9 cellular contexts compared by ENCODE assay signal in the genomic region with DNA sequence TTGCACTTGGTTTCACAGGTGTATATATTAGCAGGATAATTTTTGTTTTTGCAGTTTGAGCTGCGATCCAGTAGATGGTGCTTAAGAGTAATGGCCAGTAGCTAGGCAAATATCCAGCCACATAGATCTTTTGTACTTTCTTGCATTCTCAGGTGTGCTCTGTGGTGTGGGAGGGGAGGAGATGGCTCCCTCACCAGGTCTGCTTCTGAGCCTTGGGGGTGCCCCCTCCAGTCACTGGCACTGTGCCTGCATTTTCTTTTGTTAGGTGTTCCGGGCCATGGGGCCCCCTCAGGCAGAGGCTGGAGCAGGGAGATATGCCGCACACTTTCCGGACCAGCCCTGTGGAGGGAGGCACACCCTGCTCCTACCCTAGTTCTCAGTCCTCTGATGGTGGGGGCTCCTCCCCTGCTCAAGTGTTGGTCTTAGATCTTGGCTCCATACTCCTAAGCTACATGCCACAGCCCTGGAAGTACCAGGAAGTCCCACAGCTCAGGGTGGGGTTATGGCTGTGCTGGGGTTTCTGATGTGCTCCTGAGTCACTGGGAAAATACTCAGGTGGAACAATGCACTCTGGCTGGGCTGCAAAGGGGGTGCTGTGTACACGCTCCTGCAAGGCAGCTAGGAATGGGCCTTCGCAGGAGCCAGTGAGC.
DNase-seq lines count a peak whose midpoint lies in the region; ATAC-seq, FAIRE-seq and TF ChIP-seq lines count a peak whose summit lies in the region.
"Had no signal": no experiment of that assay in that cellular context is flagged by ENCODE, and none has a peak within 500 bp of the region (broad histone marks: within the 10 kb centered on the region; RNA-seq: fewer than 3 reads in every experiment).

No MANE protein-coding gene starts in this region.

- H3K79me2 ChIP-seq in GM12878 (ENCODE audit: control insufficient read depth, insufficient read depth, low read length): no peaks in the 10 kb centered on the region

- TF ChIP-seq RAD21 in GM12878 (IDR thresholded peaks at IDR 0.05; ENCODE audit: insufficient read depth, low read depth, low read length): 0 out of 2 replicates have a peak, but pooled peaks have one; percentile 2

- WGBS in GM12878 (ENCODE audit: insufficient coverage, insufficient replicate concordance, low lambda C conversion rate, missing lambda C conversion rate): 99% methylated on average over 6 of the region's 6 CpGs
- 75 to 80% methylated on average over 6 of the region's 6 CpGs for WGBS in lung, 2 donors

- in situ Hi-C loops in GM12878 (cut with MboI): no loop called here

- BruUV-seq in GM12878 (replicated peaks; lab: Mats Ljungman, UMichigan): no TSS peak

- CTCF ChIA-PET in GM12878 (lab: Yijun Ruan, JAX): interaction anchor here (0.8 to 6.7 kb wide), 7 partner anchors 11 to 153 kb away, joined by 3 to 39 read pairs (median 6); no protein-coding TSS in a partner anchor

- ATAC-seq in GM12878: peak; percentile 46; the same call in 2 of the 3 replicates
- peak; percentile 96 for ATAC-seq in lung (ENCODE audit: insufficient read depth, low FRiP score)
- no peak for ATAC-seq in HG02973 (IDR thresholded peaks at IDR 0.05; ENCODE audit: unreplicated experiment)
- ATAC-seq: activated CD8-positive, alpha-beta memory T cell treated with anti-CD3 and anti-CD28 coated beads, Interleukin-2, amount 10 ng/mL, durations not matched to agents 7 days and 5 days had no signal

- TF ChIP-seq POLR2A in GM12878 (IDR thresholded peaks at IDR 0.05; ENCODE audit: low read depth, low read length): no peak

- RAD21 ChIA-PET in GM12878 (lab: Charles Lee; ENCODE audit: unreplicated experiment): interaction anchor here (0.6 to 2.2 kb wide), 4 partner anchors 10 to 153 kb away, joined by 3 to 7 read pairs (median 3); no protein-coding TSS in a partner anchor

- SMC1A ChIA-PET in GM12878 (lab: Charles Lee; ENCODE audit: uncharacterized antibody, unreplicated experiment): interaction anchor here (0.7 to 4.0 kb wide), 4 partner anchors 8 to 117 kb away, joined by 3 to 19 read pairs (median 3); no protein-coding TSS in a partner anchor

- no peaks in the 10 kb centered on the region; the same call in 2 of the 3 replicates for H3K9me3 ChIP-seq in GM12878 (replicated peaks; ENCODE audit: control insufficient read depth, insufficient read depth, low read length)
- no peaks in the 10 kb centered on the region for H3K9me3 ChIP-seq in lung (ENCODE audit: control insufficient read depth in 2 of 2, insufficient read depth in 1 of 2, low read length in 1 of 2)

- peak; percentile 29 for DNase-seq in DMS53 treated with DMSO at 0.1 percent for 48 hours (lab: John Stamatoyannopoulos, UW; ENCODE audit: unreplicated experiment)
- no peak for DNase-seq in GM12878 (ENCODE audit: low read depth, low spot score)
- DNase-seq in lung (ENCODE audit: low spot score): peak; percentile 85
- no peak for DNase-seq in coronary artery (ENCODE audit: low spot score)
- no peak for DNase-seq in NCI-H187 (lab: John Stamatoyannopoulos, UW)
- no peak for DNase-seq in DMS79 treated with DMSO at 0.1 percent for 48 hours (lab: John Stamatoyannopoulos, UW)
- DNase-seq: activated CD8-positive, alpha-beta memory T cell treated with anti-CD3 and anti-CD28 coated beads, Interleukin-2, amount 10 ng/mL, durations not matched to agents 7 days and 5 days had no signal

- H3K4me2 ChIP-seq in GM12878 (ENCODE audit: control insufficient read depth, insufficient read depth): no peak overlapping the region

- TF ChIP-seq EP300 in GM12878 (IDR thresholded peaks at IDR 0.05; ENCODE audit: borderline replicate concordance in 1 of 2, control insufficient read depth in 1 of 2, low read depth in 2 of 2, low read length in 2 of 2): no peak

- POLR2A ChIA-PET in GM12878 (lab: Charles Lee): interaction anchor here (0.6 kb wide), 1 partner anchor 11 kb away, joined by 3 read pairs; no protein-coding TSS in a partner anchor

- H3K27ac ChIP-seq in GM12878 (ENCODE audit: control insufficient read depth, insufficient read depth) (no peak overlapping the region), lung (ENCODE audit: low read depth in 1 of 2, low read length in 1 of 2) (peak overlapping the region in 1 of 2 donors; percentile 68), coronary artery (no peak overlapping the region)

- peak; percentile 79 for TF ChIP-seq CTCF in LNCAP (IDR thresholded peaks at IDR 0.05)
- TF ChIP-seq CTCF in GM12878 (IDR thresholded peaks at IDR 0.05 in 2 of 3, conservative IDR thresholded peaks at IDR 0.05 in 1 of 3; ENCODE audit: control insufficient read depth in 2 of 3, extremely low read depth in 1 of 3, insufficient read depth in 1 of 3, low read depth in 3 of 3, low read length in 3 of 3): peak; percentile 16 to 22 (median 19); a peak in 2 of 6 replicates
- TF ChIP-seq CTCF in lung (IDR thresholded peaks at IDR 0.05; ENCODE audit: control extremely low read depth, extremely low read depth): no peak
- no peak for TF ChIP-seq CTCF in coronary artery (IDR thresholded peaks at IDR 0.05)

- H4K20me1 ChIP-seq in GM12878 (ENCODE audit: control insufficient read depth, insufficient read depth): no peaks in the 10 kb centered on the region

- no peak overlapping the region for H3K4me3 ChIP-seq in GM12878
- no peak overlapping the region for H3K4me3 ChIP-seq in lung
- H3K4me3 ChIP-seq in coronary artery: no peak overlapping the region

- intact Hi-C loops in GM12878 (cut with micrococcal nuclease; ENCODE audit: unreplicated experiment): no loop called here

- H3K4me1 ChIP-seq in GM12878 (ENCODE audit: control insufficient read depth, insufficient read depth, low read length): no peaks in the 10 kb centered on the region
- no peaks in the 10 kb centered on the region for H3K4me1 ChIP-seq in lung (ENCODE audit: control insufficient read depth in 2 of 2, insufficient read depth in 2 of 2, low read length in 2 of 2)

- H2AFZ ChIP-seq in GM12878 (ENCODE audit: control insufficient read depth, low read depth, low read length): no peak overlapping the region

- H3K36me3 ChIP-seq in GM12878 (ENCODE audit: control insufficient read depth in 2 of 2, insufficient read depth in 2 of 2, low read length in 1 of 2) (no peaks in the 10 kb centered on the region), lung (ENCODE audit: control insufficient read depth in 2 of 2, insufficient read depth in 2 of 2, low read length in 2 of 2) (no peaks in the 10 kb centered on the region)

- FAIRE-seq in GM12878 (lab: Jason Lieb, UNC): no peak

- no peak overlapping the region for H3K9ac ChIP-seq in GM12878 (ENCODE audit: control insufficient read depth, insufficient read depth, low read length)

- H3K27me3 ChIP-seq in GM12878 (replicated peaks in 1 of 2; ENCODE audit: control insufficient read depth in 2 of 2, insufficient read depth in 2 of 2, low read length in 1 of 2) (no peaks in the 10 kb centered on the region), lung (ENCODE audit: control insufficient read depth, insufficient read depth) (no peaks in the 10 kb centered on the region)

TF ChIP-seq in GM12878, 131 proteins besides CTCF, POLR2A, EP300 and RAD21:
- TF ChIP-seq, protein P1, sequence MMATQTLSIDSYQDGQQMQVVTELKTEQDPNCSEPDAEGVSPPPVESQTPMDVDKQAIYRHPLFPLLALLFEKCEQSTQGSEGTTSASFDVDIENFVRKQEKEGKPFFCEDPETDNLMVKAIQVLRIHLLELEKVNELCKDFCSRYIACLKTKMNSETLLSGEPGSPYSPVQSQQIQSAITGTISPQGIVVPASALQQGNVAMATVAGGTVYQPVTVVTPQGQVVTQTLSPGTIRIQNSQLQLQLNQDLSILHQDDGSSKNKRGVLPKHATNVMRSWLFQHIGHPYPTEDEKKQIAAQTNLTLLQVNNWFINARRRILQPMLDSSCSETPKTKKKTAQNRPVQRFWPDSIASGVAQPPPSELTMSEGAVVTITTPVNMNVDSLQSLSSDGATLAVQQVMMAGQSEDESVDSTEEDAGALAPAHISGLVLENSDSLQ (IDR thresholded peaks at IDR 0.05): no peak
- TF ChIP-seq RCOR1 (conservative IDR thresholded peaks at IDR 0.05; ENCODE audit: low read depth, low read length): no peak
TF ChIP-seq in GM12878: peak in this region for 0.

Comparison
In these comparisons a context has a peak if more than half of its experiments do, and no peak if none do; other contexts are left out.
1. DNase-seq: peak in DMS53 treated with DMSO at 0.1 percent for 48 hours (single experiment) and lung (single experiment); none in GM12878 (single experiment), coronary artery (single experiment), NCI-H187 (0 of 2) and DMS79 treated with DMSO at 0.1 percent for 48 hours (single experiment).
2. CTCF ChIP-seq: peak in LNCAP (single experiment) and GM12878 (3 of 3); none in lung (single experiment) and coronary artery (single experiment).